ENCODE assay signal across 24 cellular contexts in genomic region chr4:155532373-155532772, GRCh38.
"Had no signal": no experiment of that assay in that cellular context is flagged by ENCODE, and none has a peak within 500 bp of the region (broad histone marks: within the 10 kb centered on the region; RNA-seq: fewer than 3 reads in every experiment).

No MANE protein-coding gene starts in this region.

- DNase-seq: activated CD4-positive, alpha-beta T cell treated with anti-CD3 and anti-CD28 coated beads for 4 hours; activated CD4-positive, alpha-beta T cell treated with anti-CD3 and anti-CD28 coated beads, Interleukin-2, amount 50 U/mL, for 48 hours; activated CD4-positive, CD25-positive, alpha-beta regulatory T cell; activated CD8-positive, alpha-beta memory T cell treated with anti-CD3 and anti-CD28 coated beads, Interleukin-2, amount 50 U/mL, for 48 hours; activated naive CD4-positive, alpha-beta T cell treated with Interleukin-2 at 50 U/mL for 16 hours; activated naive CD8-positive, alpha-beta T cell treated with anti-CD3 and anti-CD28 coated beads for 36 hours; activated T-cell treated with anti-CD3 and anti-CD28 coated beads, Interleukin-2, amount 50 U/mL, for 48 hours; amniotic stem cell; colonic mucosa; foreskin fibroblast; midbrain; nephron progenitor cell; pancreas; right lobe of liver; small intestine; stimulated activated CD4-positive, alpha-beta T cell treated with anti-CD3 and anti-CD28 coated beads, Interleukin-15, amount 100 ng/mL, for 24 hours; stimulated activated naive B cell treated with anti-CD40 and anti-IgM and Interleukin-4, amounts not matched to agents 10 μg/mL and 1 μg/mL and 100 μg/mL, for 72 hours; SW 1271; T-helper 17 cell; upper lobe of right lung had no signal

- H3K27ac ChIP-seq: colonic mucosa, pancreas, right lobe of liver, thoracic aorta, upper lobe of right lung had no signal

- H3K4me3 ChIP-seq: colonic mucosa, pancreas, right lobe of liver, thoracic aorta, upper lobe of right lung had no signal

- H3K36me3 ChIP-seq: colonic mucosa, pancreas, right lobe of liver, thoracic aorta, upper lobe of right lung had no signal

- ATAC-seq: left lobe of liver; pancreas; right lobe of liver; stimulated activated naive B cell treated with anti-CD40 and anti-IgM and Interleukin-4, amounts not matched to agents 10 μg/mL and 1 μg/mL and 100 μg/mL, for 72 hours; T-helper 17 cell; upper lobe of right lung had no signal

- H3K27me3 ChIP-seq: colonic mucosa, pancreas, right lobe of liver, upper lobe of right lung had no signal

- FAIRE-seq: bronchial epithelial cell, keratinocyte, pancreas, small intestine had no signal

- H3K4me1 ChIP-seq: colonic mucosa, right lobe of liver had no signal

- H3K9me3 ChIP-seq: colonic mucosa, pancreas, right lobe of liver, thoracic aorta, upper lobe of right lung had no signal
